9 cellular contexts compared by ENCODE assay signal in genomic region chr2:39408351-39409136, GRCh38. TPM values are rescaled to one million over a fixed set of nuclear protein-coding genes. Genes with fewer than 3 reads are reported as not detected.
DNase-seq lines count a peak whose midpoint lies in the region; ATAC-seq and TF ChIP-seq lines count a peak whose summit lies in the region.
"Had no signal": no experiment of that assay in that cellular context is flagged by ENCODE, and none has a peak within 500 bp of the region (broad histone marks: within the 10 kb centered on the region; RNA-seq: fewer than 3 reads in every experiment).

No MANE protein-coding gene starts in this region.

- no peaks in the 10 kb centered on the region; the same call in 1 of the 2 replicates for H3K36me3 ChIP-seq in Caco-2 (ENCODE audit: control insufficient read depth, insufficient read depth, low read length)

- H3K27me3 Mint-ChIP-seq in Caco-2 (ENCODE audit: insufficient read depth, unreplicated experiment) = no peaks in the 10 kb centered on the region
- H3K27me3 Mint-ChIP-seq: activated naive CD8-positive, alpha-beta T cell had no signal

- no peak overlapping the region for H3K4me3 Mint-ChIP-seq in Caco-2 (ENCODE audit: unreplicated experiment)
- H3K4me3 Mint-ChIP-seq: activated naive CD8-positive, alpha-beta T cell had no signal

- H3K9me3 ChIP-seq in Caco-2 = no peaks in the 10 kb centered on the region

- peaks cover 19% of the 10 kb centered on the region for H3K4me1 ChIP-seq in Caco-2

- H3K27me3 ChIP-seq in Caco-2 (replicated peaks; ENCODE audit: control insufficient read depth, insufficient read depth, low read length) = no peaks in the 10 kb centered on the region

- H3K4me1 Mint-ChIP-seq in Caco-2 (ENCODE audit: low read depth, unreplicated experiment) = peaks cover 47% of the 10 kb centered on the region

- intact Hi-C loops in Caco-2 (cut with micrococcal nuclease; ENCODE audit: unreplicated experiment) = no loop called here

- no TSS peak for BruUV-seq in Caco-2 (replicated peaks; lab: Mats Ljungman, UMichigan)

- peak overlapping the region; percentile 39 for H3K27ac Mint-ChIP-seq in Caco-2 (ENCODE audit: unreplicated experiment)
- H3K27ac Mint-ChIP-seq: activated naive CD8-positive, alpha-beta T cell had no signal

- TF ChIP-seq CTCF in Caco-2 (IDR thresholded peaks at IDR 0.05; ENCODE audit: insufficient read depth in 1 of 2, low read depth in 1 of 2, low read length in 1 of 2, severe bottlenecking in 1 of 2, unreplicated experiment in 1 of 2) = no peak

- no peak for DNase-seq in Caco-2
- peak; percentile 28 for DNase-seq in globus pallidus (ENCODE audit: low spot score)
- no peak for DNase-seq in NCI-H1930 (lab: John Stamatoyannopoulos, UW)
- DNase-seq in activated CD8-positive, alpha-beta memory T cell treated with anti-CD3 and anti-CD28 coated beads, Interleukin-2, amount 50 U/mL, for 48 hours = no peak
- no peak for DNase-seq in OCI-M2 (lab: John Stamatoyannopoulos, UW; ENCODE audit: unreplicated experiment)

- H3K9me3 Mint-ChIP-seq in Caco-2 (ENCODE audit: unreplicated experiment) = no peaks in the 10 kb centered on the region

- POLR2A ChIA-PET in Caco-2 (lab: Charles Lee) = no interaction called here

- ATAC-seq in GM21390 (IDR thresholded peaks at IDR 0.05; ENCODE audit: unreplicated experiment) (peak; percentile 68), HG03520 (IDR thresholded peaks at IDR 0.05; ENCODE audit: unreplicated experiment) (peak; percentile 58), HG03439 (IDR thresholded peaks at IDR 0.05; ENCODE audit: unreplicated experiment) (no peak)

- CTCF ChIA-PET in Caco-2 (lab: Charles Lee) = no interaction called here

- H3K36me3 Mint-ChIP-seq in Caco-2 (ENCODE audit: insufficient read depth, unreplicated experiment) = peaks cover 6% of the 10 kb centered on the region

- no peak overlapping the region for H3K4me3 ChIP-seq in Caco-2 (ENCODE audit: low read depth, low read length)

RNA-seq across cellular contexts. Expression of gene MAP4K3, which starts 28.5 kb away (rescaled TPM):
- total RNA-seq in Caco-2 (2022) = 46.1 and 50.7 TPM in 2 replicates
